20 cellular contexts compared by ENCODE assay signal in the genomic region with DNA sequence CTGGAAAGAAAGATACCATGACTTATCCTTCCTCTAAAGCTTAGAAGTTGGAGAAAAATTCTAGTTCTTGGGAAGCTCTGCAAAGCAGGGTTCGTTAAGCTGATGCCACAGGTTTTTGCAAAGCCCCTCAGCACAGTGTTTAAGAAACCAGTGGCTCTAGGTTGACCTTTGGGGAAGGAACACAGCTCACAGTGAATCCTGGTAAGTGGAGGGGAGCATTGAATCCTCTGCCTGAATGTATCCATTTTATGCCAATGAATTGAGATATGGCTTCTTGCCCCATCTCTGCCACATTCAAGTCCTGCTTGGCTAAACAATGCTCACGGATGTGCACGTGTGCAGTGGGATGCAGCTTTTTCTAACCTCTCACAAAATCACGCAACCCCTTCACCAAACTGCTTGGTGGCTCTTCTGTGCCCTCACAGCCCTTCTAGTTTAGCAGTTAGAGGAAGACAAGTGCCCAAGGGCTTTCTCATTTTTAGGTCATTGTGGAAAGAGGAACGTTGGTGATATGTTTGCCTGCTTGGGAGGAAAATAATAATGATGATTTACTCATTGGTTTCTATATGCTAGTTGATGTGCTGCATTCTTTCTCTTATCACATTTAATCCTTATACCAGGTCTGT.
DNase-seq lines count a peak whose midpoint lies in the region; ATAC-seq and TF ChIP-seq lines count a peak whose summit lies in the region.
"Had no signal": no experiment of that assay in that cellular context is flagged by ENCODE, and none has a peak within 500 bp of the region (broad histone marks: within the 10 kb centered on the region; RNA-seq: fewer than 3 reads in every experiment).

No MANE protein-coding gene starts in this region.

- intact Hi-C loops in activated T-helper 2 cell treated with anti-CD3 and anti-CD28 coated beads, Interferon-gamma antibody, Interleukin-2, Interleukin-4, amounts not matched to agents 10 μg/mL and 5 μg/mL and 100 μg/mL, durations not matched to agents 14 hours and 24 hours and 36 hours (cut with micrococcal nuclease): loop anchor here (10.0 kb wide), 1 partner anchor 93 kb away; no protein-coding TSS in a partner anchor

- H3K27ac Mint-ChIP-seq in activated CD4-positive, alpha-beta T cell treated with anti-CD3 and anti-CD28 coated beads, Interleukin-2, amount 10 ng/mL, durations not matched to agents 7 days and 5 days: no peak overlapping the region
- H3K27ac Mint-ChIP-seq in IgD-negative memory B cell (peak overlapping the region; percentile 59 to 91 (median 84)), endothelial cell (ENCODE audit: unreplicated experiment) (no peak overlapping the region)
- H3K27ac Mint-ChIP-seq in activated T-helper 2 cell treated with anti-CD3 and anti-CD28 coated beads, Interferon-gamma antibody, Interleukin-2, Interleukin-4, amounts not matched to agents 10 μg/mL and 5 μg/mL and 100 μg/mL, durations not matched to agents 14 hours and 24 hours and 36 hours: no peak overlapping the region
- peak overlapping the region; percentile 78 for H3K27ac Mint-ChIP-seq in stimulated activated memory B cell treated with anti-CD40 and anti-IgM and Interleukin-4, amounts not matched to agents 10 μg/mL and 1 μg/mL and 100 μg/mL, for 72 hours
- H3K27ac Mint-ChIP-seq: dendritic cell treated with granulocyte-macrophage colony-stimulating factor and Interleukin-4, amounts not matched to agents 40 ng/mL and 50 ng/mL, for 4 days; GM23338 had no signal

- DNase-seq in activated CD4-positive, alpha-beta T cell treated with anti-CD3 and anti-CD28 coated beads, Interleukin-2, amount 10 ng/mL, durations not matched to agents 7 days and 5 days: no peak
- no peak for DNase-seq in activated CD4-positive, alpha-beta T cell treated with anti-CD3 and anti-CD28 coated beads for 1 hour
- DNase-seq in activated T-helper 2 cell treated with anti-CD3 and anti-CD28 coated beads, Interferon-gamma antibody, Interleukin-2, Interleukin-4, amounts not matched to agents 10 μg/mL and 5 μg/mL and 100 μg/mL, durations not matched to agents 14 hours and 24 hours and 36 hours (ENCODE audit: low spot score): no peak
- DNase-seq in endothelial cell (ENCODE audit: low spot score): no peak
- DNase-seq in UCSD-AML1 (lab: John Stamatoyannopoulos, UW; ENCODE audit: unreplicated experiment): no peak
- no peak for DNase-seq in NCI-H524 (lab: John Stamatoyannopoulos, UW)
- DNase-seq: activated CD4-positive, alpha-beta T cell treated with anti-CD3 and anti-CD28 coated beads, Interleukin-2, amount 50 U/mL, for 1 hour; activated effector memory CD4-positive, alpha-beta T cell treated with anti-CD3 and anti-CD28 coated beads, Interleukin-2, amount 50 U/mL, for 16 hours; body of pancreas; NCI-H1930; NCI-H510A treated with DMSO at 0.1 percent for 48 hours; OCI-M1; psoas muscle; spleen; upper lobe of right lung had no signal

- peak overlapping the region; percentile 54 for H3K4me3 Mint-ChIP-seq in activated CD4-positive, alpha-beta T cell treated with anti-CD3 and anti-CD28 coated beads, Interleukin-2, amount 10 ng/mL, durations not matched to agents 7 days and 5 days
- peak overlapping the region in 3 of 4 donors; percentile 21 to 59 (median 42) for H3K4me3 Mint-ChIP-seq in IgD-negative memory B cell
- H3K4me3 Mint-ChIP-seq in activated T-helper 2 cell treated with anti-CD3 and anti-CD28 coated beads, Interferon-gamma antibody, Interleukin-2, Interleukin-4, amounts not matched to agents 10 μg/mL and 5 μg/mL and 100 μg/mL, durations not matched to agents 14 hours and 24 hours and 36 hours (ENCODE audit: low read depth): peak overlapping the region; percentile 45
- H3K4me3 Mint-ChIP-seq in stimulated activated memory B cell treated with anti-CD40 and anti-IgM and Interleukin-4, amounts not matched to agents 10 μg/mL and 1 μg/mL and 100 μg/mL, for 72 hours: peak overlapping the region; percentile 1
- H3K4me3 Mint-ChIP-seq in endothelial cell (ENCODE audit: unreplicated experiment): no peak overlapping the region
- H3K4me3 Mint-ChIP-seq: dendritic cell treated with granulocyte-macrophage colony-stimulating factor and Interleukin-4, amounts not matched to agents 40 ng/mL and 50 ng/mL, for 4 days; GM23338 had no signal

- no peaks in the 10 kb centered on the region for H3K27me3 Mint-ChIP-seq in activated CD4-positive, alpha-beta T cell treated with anti-CD3 and anti-CD28 coated beads, Interleukin-2, amount 10 ng/mL, durations not matched to agents 7 days and 5 days
- H3K27me3 Mint-ChIP-seq in IgD-negative memory B cell: peaks cover 25% of the 10 kb centered on the region
- H3K27me3 Mint-ChIP-seq in activated T-helper 2 cell treated with anti-CD3 and anti-CD28 coated beads, Interferon-gamma antibody, Interleukin-2, Interleukin-4, amounts not matched to agents 10 μg/mL and 5 μg/mL and 100 μg/mL, durations not matched to agents 14 hours and 24 hours and 36 hours (ENCODE audit: low read depth): no peaks in the 10 kb centered on the region
- peaks cover 18% of the 10 kb centered on the region for H3K27me3 Mint-ChIP-seq in stimulated activated memory B cell treated with anti-CD40 and anti-IgM and Interleukin-4, amounts not matched to agents 10 μg/mL and 1 μg/mL and 100 μg/mL, for 72 hours
- H3K27me3 Mint-ChIP-seq in endothelial cell (ENCODE audit: unreplicated experiment): peaks cover 1% of the 10 kb centered on the region

- H3K36me3 Mint-ChIP-seq in activated CD4-positive, alpha-beta T cell treated with anti-CD3 and anti-CD28 coated beads, Interleukin-2, amount 10 ng/mL, durations not matched to agents 7 days and 5 days (ENCODE audit: low read depth): peaks cover 8% of the 10 kb centered on the region
- no peaks in the 10 kb centered on the region for H3K36me3 Mint-ChIP-seq in IgD-negative memory B cell
- H3K36me3 Mint-ChIP-seq in activated T-helper 2 cell treated with anti-CD3 and anti-CD28 coated beads, Interferon-gamma antibody, Interleukin-2, Interleukin-4, amounts not matched to agents 10 μg/mL and 5 μg/mL and 100 μg/mL, durations not matched to agents 14 hours and 24 hours and 36 hours (ENCODE audit: low read depth): peaks cover 19% of the 10 kb centered on the region
- peaks cover 8% of the 10 kb centered on the region for H3K36me3 Mint-ChIP-seq in stimulated activated memory B cell treated with anti-CD40 and anti-IgM and Interleukin-4, amounts not matched to agents 10 μg/mL and 1 μg/mL and 100 μg/mL, for 72 hours
- no peaks in the 10 kb centered on the region for H3K36me3 Mint-ChIP-seq in endothelial cell (ENCODE audit: low read depth, unreplicated experiment)

- no peaks in the 10 kb centered on the region for H3K4me1 Mint-ChIP-seq in activated CD4-positive, alpha-beta T cell treated with anti-CD3 and anti-CD28 coated beads, Interleukin-2, amount 10 ng/mL, durations not matched to agents 7 days and 5 days
- H3K4me1 Mint-ChIP-seq in IgD-negative memory B cell (peaks cover 52 to 82% (median 64%) of the 10 kb centered on the region in 3 donors), endothelial cell (ENCODE audit: unreplicated experiment) (peaks cover 82% of the 10 kb centered on the region)
- H3K4me1 Mint-ChIP-seq in activated T-helper 2 cell treated with anti-CD3 and anti-CD28 coated beads, Interferon-gamma antibody, Interleukin-2, Interleukin-4, amounts not matched to agents 10 μg/mL and 5 μg/mL and 100 μg/mL, durations not matched to agents 14 hours and 24 hours and 36 hours (ENCODE audit: low read depth): no peaks in the 10 kb centered on the region
- peaks cover 94% of the 10 kb centered on the region for H3K4me1 Mint-ChIP-seq in stimulated activated memory B cell treated with anti-CD40 and anti-IgM and Interleukin-4, amounts not matched to agents 10 μg/mL and 1 μg/mL and 100 μg/mL, for 72 hours

- CTCF ChIA-PET in activated CD4-positive, alpha-beta T cell treated with anti-CD3 and anti-CD28 coated beads, Interleukin-2, amount 10 ng/mL, durations not matched to agents 7 days and 5 days (lab: Charles Lee): interaction anchor here (0.5 kb wide), 1 partner anchor 79 kb away, joined by 3 read pairs; no protein-coding TSS in a partner anchor

- ATAC-seq in stimulated activated memory B cell treated with anti-CD40 and anti-IgM and Interleukin-4, amounts not matched to agents 10 μg/mL and 1 μg/mL and 100 μg/mL, for 72 hours: no peak
- ATAC-seq: A549, body of pancreas, GM23338, psoas muscle, upper lobe of right lung had no signal

- no peaks in the 10 kb centered on the region for H3K9me3 Mint-ChIP-seq in activated CD4-positive, alpha-beta T cell treated with anti-CD3 and anti-CD28 coated beads, Interleukin-2, amount 10 ng/mL, durations not matched to agents 7 days and 5 days
- H3K9me3 Mint-ChIP-seq in IgD-negative memory B cell: no peaks in the 10 kb centered on the region
- no peaks in the 10 kb centered on the region for H3K9me3 Mint-ChIP-seq in activated T-helper 2 cell treated with anti-CD3 and anti-CD28 coated beads, Interferon-gamma antibody, Interleukin-2, Interleukin-4, amounts not matched to agents 10 μg/mL and 5 μg/mL and 100 μg/mL, durations not matched to agents 14 hours and 24 hours and 36 hours
- no peaks in the 10 kb centered on the region for H3K9me3 Mint-ChIP-seq in stimulated activated memory B cell treated with anti-CD40 and anti-IgM and Interleukin-4, amounts not matched to agents 10 μg/mL and 1 μg/mL and 100 μg/mL, for 72 hours
- no peaks in the 10 kb centered on the region for H3K9me3 Mint-ChIP-seq in endothelial cell (ENCODE audit: unreplicated experiment)
- H3K9me3 Mint-ChIP-seq: dendritic cell treated with granulocyte-macrophage colony-stimulating factor and Interleukin-4, amounts not matched to agents 40 ng/mL and 50 ng/mL, for 4 days; GM23338 had no signal

- TF ChIP-seq CTCF in endothelial cell (IDR thresholded peaks at IDR 0.05; ENCODE audit: unreplicated experiment): no peak

- POLR2A ChIA-PET in activated CD4-positive, alpha-beta T cell treated with anti-CD3 and anti-CD28 coated beads, Interleukin-2, amount 10 ng/mL, durations not matched to agents 7 days and 5 days (lab: Charles Lee): no interaction called here

Comparison
In these comparisons a context has a peak if more than half of its experiments do, and no peak if none do; other contexts are left out.
1. H3K27ac Mint-ChIP-seq: peak in IgD-negative memory B cell (3 of 3) and stimulated activated memory B cell treated with anti-CD40 and anti-IgM and Interleukin-4, amounts not matched to agents 10 μg/mL and 1 μg/mL and 100 μg/mL, for 72 hours (single experiment); none in activated CD4-positive, alpha-beta T cell treated with anti-CD3 and anti-CD28 coated beads, Interleukin-2, amount 10 ng/mL, durations not matched to agents 7 days and 5 days (single experiment), activated T-helper 2 cell treated with anti-CD3 and anti-CD28 coated beads, Interferon-gamma antibody, Interleukin-2, Interleukin-4, amounts not matched to agents 10 μg/mL and 5 μg/mL and 100 μg/mL, durations not matched to agents 14 hours and 24 hours and 36 hours (single experiment) and endothelial cell (single experiment).